In genomic region chr1:147599362-147600118, GRCh38 we compare ENCODE assay signal across 8 cellular contexts. TPM values are rescaled to one million over a fixed set of nuclear protein-coding genes. Genes with fewer than 3 reads are reported as not detected.
A peak's percentile ranks its signal among the peaks of the same experiment; 100 is the strongest.
DNase-seq lines count a peak whose midpoint lies in the region; ATAC-seq and TF ChIP-seq lines count a peak whose summit lies in the region.

No MANE protein-coding gene starts in this region.

- peak; percentile 81 for ATAC-seq in GM19397 (IDR thresholded peaks at IDR 0.05; ENCODE audit: unreplicated experiment)
- peak; percentile 33 for ATAC-seq in HG03558 (IDR thresholded peaks at IDR 0.05; ENCODE audit: extremely low read depth, unreplicated experiment)
- peak; percentile 91 to 97 (median 93) for ATAC-seq in right lobe of liver

- DNase-seq in BE2C (peak; percentile 99), NCI-H748 (lab: John Stamatoyannopoulos, UW; ENCODE audit: unreplicated experiment) (peak; percentile 99), dermis blood vessel endothelial cell (peak; percentile 97), right lobe of liver (peak; percentile 99)
- DNase-seq in activated CD4-positive, alpha-beta T cell treated with anti-CD3 and anti-CD28 coated beads, Interleukin-2, amount 50 U/mL, for 4 hours, result peak; percentile 98
- peak; percentile 98 for DNase-seq in stimulated activated CD4-positive, alpha-beta T cell treated with anti-CD3 and anti-CD28 coated beads, Interleukin-4, amount 100 ng/mL, for 1 hour

- H3K4me1 ChIP-seq in BE2C (peaks cover 12% of the 10 kb centered on the region; the same call in 1 of the 2 replicates), right lobe of liver (peaks cover 0 to 6% (median 0%) of the 10 kb centered on the region in 4 donors)

- 0% methylated on average over 4 of the region's 80 CpGs for WGBS in right lobe of liver (ENCODE audit: insufficient coverage, low coverage, low lambda C conversion rate, missing lambda C conversion rate)

- H3K27ac ChIP-seq in right lobe of liver, result peak overlapping the region; percentile 66 to 84 (median 83)

- intact Hi-C loops in right lobe of liver (cut with DNase I), result no loop called here

- H3K27me3 ChIP-seq in BE2C (no peaks in the 10 kb centered on the region), right lobe of liver (no peaks in the 10 kb centered on the region)

- H3K4me3 ChIP-seq in BE2C (ENCODE audit: low read depth, low read length) (peak overlapping the region; percentile 83), right lobe of liver (peak overlapping the region; percentile 60 to 82 (median 66))

- no peak for TF ChIP-seq CTCF in BE2C (IDR thresholded peaks at IDR 0.05; ENCODE audit: low read depth, low read length)
- no peak for TF ChIP-seq CTCF in right lobe of liver (IDR thresholded peaks at IDR 0.05)

- H3K36me3 ChIP-seq in BE2C (no peaks in the 10 kb centered on the region), right lobe of liver (no peaks in the 10 kb centered on the region)

- H3K9me3 ChIP-seq in BE2C (no peaks in the 10 kb centered on the region), right lobe of liver (no peaks in the 10 kb centered on the region)

- TF ChIP-seq POLR2A in right lobe of liver (IDR thresholded peaks at IDR 0.05), result peak; percentile 79

RNA-seq across cellular contexts. Expression of gene BCL9, which starts 58.2 kb away (rescaled TPM):
- 15.8 TPM for polyA plus RNA-seq in BE2C (2012; ENCODE audit: insufficient read depth, insufficient read length, low read depth)
- total RNA-seq in dermis blood vessel endothelial cell (2.9 and 3.9 TPM in 2 replicates), right lobe of liver (1 to 10 TPM; 4.2 to 7.4 (median 7.1) TPM)

Comparison
In these comparisons a context has a peak if more than half of its experiments do, and no peak if none do; other contexts are left out.
1. Peak in every context shown above with its lines: DNase-seq, ATAC-seq, H3K4me3 ChIP-seq and H3K27ac ChIP-seq.
2. ATAC-seq: peak in every context shown above with its lines; median percentile 93 in right lobe of liver; 81 in GM19397; 33 in HG03558.